Comparison of ENCODE assay signal across 10 cellular contexts in genomic region chr13:94656766-94657165, GRCh38. TPM values are rescaled to one million over a fixed set of nuclear protein-coding genes. Genes with fewer than 3 reads are reported as not detected.
A peak's percentile ranks its signal among the peaks of the same experiment; 100 is the strongest.
DNase-seq lines count a peak whose midpoint lies in the region; ATAC-seq and TF ChIP-seq lines count a peak whose summit lies in the region.
"Had no signal": no experiment of that assay in that cellular context is flagged by ENCODE, and none has a peak within 500 bp of the region (broad histone marks: within the 10 kb centered on the region; RNA-seq: fewer than 3 reads in every experiment).

No MANE protein-coding gene starts in this region.

- H3K9me3 ChIP-seq in neural progenitor cell (ENCODE audit: low read depth): no peaks in the 10 kb centered on the region

- peaks cover 26% of the 10 kb centered on the region for H3K4me1 Mint-ChIP-seq in progenitor cell of endocrine pancreas (ENCODE audit: low read depth)
- peaks cover 27% of the 10 kb centered on the region for H3K4me1 Mint-ChIP-seq in neural progenitor cell

- DNase-seq in GM04503 (ENCODE audit: low read depth) (peak; percentile 91), HT1080 (ENCODE audit: low read depth) (peak; percentile 88), fibroblast of gingiva (ENCODE audit: low read depth) (peak; percentile 95), progenitor cell of endocrine pancreas (ENCODE audit: low spot score, unreplicated experiment) (no peak), OCI-M2 (lab: John Stamatoyannopoulos, UW; ENCODE audit: unreplicated experiment) (no peak), NCI-H1930 (lab: John Stamatoyannopoulos, UW) (no peak), neural progenitor cell (ENCODE audit: low spot score) (no peak)

- H3K27me3 ChIP-seq in neural progenitor cell: no peaks in the 10 kb centered on the region

- no peaks in the 10 kb centered on the region for H3K79me2 ChIP-seq in neural progenitor cell (ENCODE audit: low read depth)

- no peak overlapping the region for H3K27ac Mint-ChIP-seq in progenitor cell of endocrine pancreas
- H3K27ac Mint-ChIP-seq in neural progenitor cell: no peak overlapping the region
- H3K27ac Mint-ChIP-seq: IgD-negative memory B cell had no signal

- H3K36me3 ChIP-seq in neural progenitor cell: no peaks in the 10 kb centered on the region

- no peak overlapping the region for H3K4me3 ChIP-seq in neural progenitor cell

- TF ChIP-seq CTCF in progenitor cell of endocrine pancreas (IDR thresholded peaks at IDR 0.05; ENCODE audit: unreplicated experiment) (no peak), neural progenitor cell (IDR thresholded peaks at IDR 0.05) (no peak)

- peaks cover 19% of the 10 kb centered on the region for H3F3A ChIP-seq in neural progenitor cell (ENCODE audit: low read depth)

- H3K36me3 Mint-ChIP-seq in progenitor cell of endocrine pancreas (ENCODE audit: insufficient read depth): no peaks in the 10 kb centered on the region
- H3K36me3 Mint-ChIP-seq in neural progenitor cell: peaks cover 2% of the 10 kb centered on the region

- H3K27me3 Mint-ChIP-seq in progenitor cell of endocrine pancreas (no peaks in the 10 kb centered on the region), neural progenitor cell (ENCODE audit: insufficient read depth, low read depth) (no peaks in the 10 kb centered on the region)

- H3K4me1 ChIP-seq in neural progenitor cell: peaks cover 29% of the 10 kb centered on the region

- H2AFZ ChIP-seq in neural progenitor cell (replicated peaks): no peak overlapping the region

- H4K20me1 ChIP-seq in neural progenitor cell (ENCODE audit: low read depth): no peaks in the 10 kb centered on the region

- H3K4me2 ChIP-seq in neural progenitor cell: no peak overlapping the region

- H3K9me3 Mint-ChIP-seq in progenitor cell of endocrine pancreas (ENCODE audit: low read depth) (peaks cover 8% of the 10 kb centered on the region), neural progenitor cell (peaks cover 6% of the 10 kb centered on the region)
- H3K9me3 Mint-ChIP-seq: IgD-negative memory B cell had no signal

- H3K4me3 Mint-ChIP-seq in progenitor cell of endocrine pancreas (ENCODE audit: low read depth): no peak overlapping the region
- H3K4me3 Mint-ChIP-seq in neural progenitor cell: no peak overlapping the region
- H3K4me3 Mint-ChIP-seq: IgD-negative memory B cell had no signal

- no peak overlapping the region for H3K9ac ChIP-seq in neural progenitor cell

- ATAC-seq in GM21515 (IDR thresholded peaks at IDR 0.05; ENCODE audit: unreplicated experiment): peak; percentile 95

- H3K27ac ChIP-seq in neural progenitor cell: no peak overlapping the region

RNA-seq across cellular contexts. Expression of gene GPR180, which starts 55.1 kb away (rescaled TPM):
- total RNA-seq in HT1080 (2014; rRNA removed; shearing (Covaris generic)): 7.9 and 9.0 TPM in 2 replicates
- polyA plus RNA-seq in HT1080 (2015; cell fraction: cytosol; rRNA removed): 6.7 and 7.4 TPM in 2 replicates
- 8.0 and 8.3 TPM in 2 replicates for polyA plus RNA-seq in HT1080 (2015; cell fraction: nucleus; rRNA removed)
- total RNA-seq in progenitor cell of endocrine pancreas: 5.3 TPM in 2 replicates
- total RNA-seq in neural progenitor cell (ENCODE audit: low replicate concordance): 9.7 and 16.5 TPM in 2 replicates

RNA-seq across cellular contexts. Expression of gene SOX21, which starts 55.6 kb away (rescaled TPM):
- 0.03 and 0.30 TPM in 2 replicates for total RNA-seq in HT1080 (2014; rRNA removed; shearing (Covaris generic))
- 3.5 TPM in 2 replicates for polyA plus RNA-seq in HT1080 (2015; cell fraction: cytosol; rRNA removed)
- 3.3 and 4.1 TPM in 2 replicates for polyA plus RNA-seq in HT1080 (2015; cell fraction: nucleus; rRNA removed)
- total RNA-seq in progenitor cell of endocrine pancreas: 44.7 and 61.1 TPM in 2 replicates
- total RNA-seq in neural progenitor cell (ENCODE audit: low replicate concordance): 94.7 and 132 TPM in 2 replicates
- total RNA-seq: glomerular endothelial cell had no signal
- polyA plus RNA-seq: IgD-negative memory B cell had no signal

Comparison
In these comparisons a context has a peak if more than half of its experiments do, and no peak if none do; other contexts are left out.
1. DNase-seq: peak in GM04503 (single experiment), HT1080 (single experiment) and fibroblast of gingiva (single experiment); none in progenitor cell of endocrine pancreas (single experiment), OCI-M2 (single experiment), NCI-H1930 (0 of 2) and neural progenitor cell (single experiment).
2. RNA of gene SOX21, which starts 55.6 kb away (total RNA-seq): 94.7 to 132 TPM in neural progenitor cell and 44.7 to 61.1 TPM in progenitor cell of endocrine pancreas; 0.03 to 0.30 TPM in HT1080; every median in the first group is over 10 times any median in the second.